ENCODE assay signal across 1 cellular context in the genomic region with DNA sequence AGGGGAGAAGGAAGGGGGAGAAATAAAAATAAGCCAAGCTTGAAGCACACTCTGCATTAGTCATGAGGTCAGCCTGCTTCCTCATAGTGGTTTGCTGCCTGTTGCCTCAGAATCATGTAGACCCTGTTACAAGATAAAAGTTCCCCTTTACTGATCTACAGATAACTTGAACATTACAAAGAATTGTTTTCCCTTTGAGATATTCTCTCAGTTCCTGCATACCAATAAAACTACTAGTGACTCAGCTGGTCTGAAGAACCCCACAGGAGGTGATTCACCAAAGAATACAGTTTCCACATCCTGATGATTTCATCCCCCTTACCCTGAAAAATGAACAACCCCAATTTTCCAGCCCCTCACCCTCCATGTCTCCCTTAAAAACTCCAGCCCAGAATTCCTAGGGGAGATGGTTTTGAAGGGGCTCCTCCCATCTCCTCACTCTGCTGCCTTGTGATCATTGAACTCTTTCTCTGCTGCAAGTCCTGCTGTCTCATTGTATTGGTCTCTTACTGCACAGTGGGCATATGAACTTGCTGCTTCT.
TF ChIP-seq lines count a peak whose summit lies in the region.

No MANE protein-coding gene starts in this region.

TF ChIP-seq in WTC11, 78 proteins besides CTCF, POLR2A, EP300 and RAD21 (continued from another document):
- TF ChIP-seq, protein P1, sequence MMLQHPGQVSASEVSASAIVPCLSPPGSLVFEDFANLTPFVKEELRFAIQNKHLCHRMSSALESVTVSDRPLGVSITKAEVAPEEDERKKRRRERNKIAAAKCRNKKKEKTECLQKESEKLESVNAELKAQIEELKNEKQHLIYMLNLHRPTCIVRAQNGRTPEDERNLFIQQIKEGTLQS (CRISPR knock-in tag; conservative IDR thresholded peaks at IDR 0.05), result no peak
- TF ChIP-seq CREB1 (CRISPR knock-in tag; IDR thresholded peaks at IDR 0.05) (no peak), TEAD4 (CRISPR knock-in tag; IDR thresholded peaks at IDR 0.05) (no peak), ZBTB21 (CRISPR knock-in tag; IDR thresholded peaks at IDR 0.05; ENCODE audit: borderline replicate concordance) (no peak), ESRRA (CRISPR knock-in tag; IDR thresholded peaks at IDR 0.05; ENCODE audit: borderline replicate concordance) (no peak), GRHL2 (CRISPR knock-in tag; IDR thresholded peaks at IDR 0.05; ENCODE audit: insufficient replicate concordance, severe bottlenecking) (no peak)
- TF ChIP-seq, protein P2, sequence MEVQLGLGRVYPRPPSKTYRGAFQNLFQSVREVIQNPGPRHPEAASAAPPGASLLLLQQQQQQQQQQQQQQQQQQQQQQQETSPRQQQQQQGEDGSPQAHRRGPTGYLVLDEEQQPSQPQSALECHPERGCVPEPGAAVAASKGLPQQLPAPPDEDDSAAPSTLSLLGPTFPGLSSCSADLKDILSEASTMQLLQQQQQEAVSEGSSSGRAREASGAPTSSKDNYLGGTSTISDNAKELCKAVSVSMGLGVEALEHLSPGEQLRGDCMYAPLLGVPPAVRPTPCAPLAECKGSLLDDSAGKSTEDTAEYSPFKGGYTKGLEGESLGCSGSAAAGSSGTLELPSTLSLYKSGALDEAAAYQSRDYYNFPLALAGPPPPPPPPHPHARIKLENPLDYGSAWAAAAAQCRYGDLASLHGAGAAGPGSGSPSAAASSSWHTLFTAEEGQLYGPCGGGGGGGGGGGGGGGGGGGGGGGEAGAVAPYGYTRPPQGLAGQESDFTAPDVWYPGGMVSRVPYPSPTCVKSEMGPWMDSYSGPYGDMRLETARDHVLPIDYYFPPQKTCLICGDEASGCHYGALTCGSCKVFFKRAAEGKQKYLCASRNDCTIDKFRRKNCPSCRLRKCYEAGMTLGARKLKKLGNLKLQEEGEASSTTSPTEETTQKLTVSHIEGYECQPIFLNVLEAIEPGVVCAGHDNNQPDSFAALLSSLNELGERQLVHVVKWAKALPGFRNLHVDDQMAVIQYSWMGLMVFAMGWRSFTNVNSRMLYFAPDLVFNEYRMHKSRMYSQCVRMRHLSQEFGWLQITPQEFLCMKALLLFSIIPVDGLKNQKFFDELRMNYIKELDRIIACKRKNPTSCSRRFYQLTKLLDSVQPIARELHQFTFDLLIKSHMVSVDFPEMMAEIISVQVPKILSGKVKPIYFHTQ (CRISPR knock-in tag; IDR thresholded peaks at IDR 0.05), result no peak
- TF ChIP-seq, protein P3, sequence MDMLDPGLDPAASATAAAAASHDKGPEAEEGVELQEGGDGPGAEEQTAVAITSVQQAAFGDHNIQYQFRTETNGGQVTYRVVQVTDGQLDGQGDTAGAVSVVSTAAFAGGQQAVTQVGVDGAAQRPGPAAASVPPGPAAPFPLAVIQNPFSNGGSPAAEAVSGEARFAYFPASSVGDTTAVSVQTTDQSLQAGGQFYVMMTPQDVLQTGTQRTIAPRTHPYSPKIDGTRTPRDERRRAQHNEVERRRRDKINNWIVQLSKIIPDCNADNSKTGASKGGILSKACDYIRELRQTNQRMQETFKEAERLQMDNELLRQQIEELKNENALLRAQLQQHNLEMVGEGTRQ (CRISPR knock-in tag; IDR thresholded peaks at IDR 0.05), result no peak
- TF ChIP-seq, protein P4, sequence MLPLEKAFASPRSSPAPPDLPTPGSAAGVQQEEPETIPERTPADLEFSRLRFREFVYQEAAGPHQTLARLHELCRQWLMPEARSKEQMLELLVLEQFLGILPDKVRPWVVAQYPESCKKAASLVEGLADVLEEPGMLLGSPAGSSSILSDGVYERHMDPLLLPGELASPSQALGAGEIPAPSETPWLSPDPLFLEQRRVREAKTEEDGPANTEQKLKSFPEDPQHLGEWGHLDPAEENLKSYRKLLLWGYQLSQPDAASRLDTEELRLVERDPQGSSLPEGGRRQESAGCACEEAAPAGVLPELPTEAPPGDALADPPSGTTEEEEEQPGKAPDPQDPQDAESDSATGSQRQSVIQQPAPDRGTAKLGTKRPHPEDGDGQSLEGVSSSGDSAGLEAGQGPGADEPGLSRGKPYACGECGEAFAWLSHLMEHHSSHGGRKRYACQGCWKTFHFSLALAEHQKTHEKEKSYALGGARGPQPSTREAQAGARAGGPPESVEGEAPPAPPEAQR (CRISPR knock-in tag; IDR thresholded peaks at IDR 0.05), result no peak
- TF ChIP-seq, protein P5, sequence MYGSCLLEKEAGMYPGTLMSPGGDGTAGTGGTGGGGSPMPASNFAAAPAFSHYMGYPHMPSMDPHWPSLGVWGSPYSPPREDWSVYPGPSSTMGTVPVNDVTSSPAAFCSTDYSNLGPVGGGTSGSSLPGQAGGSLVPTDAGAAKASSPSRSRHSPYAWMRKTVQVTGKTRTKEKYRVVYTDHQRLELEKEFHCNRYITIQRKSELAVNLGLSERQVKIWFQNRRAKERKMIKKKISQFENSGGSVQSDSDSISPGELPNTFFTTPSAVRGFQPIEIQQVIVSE (CRISPR knock-in tag; IDR thresholded peaks at IDR 0.05; ENCODE audit: borderline replicate concordance), result no peak
- TF ChIP-seq, protein P6, sequence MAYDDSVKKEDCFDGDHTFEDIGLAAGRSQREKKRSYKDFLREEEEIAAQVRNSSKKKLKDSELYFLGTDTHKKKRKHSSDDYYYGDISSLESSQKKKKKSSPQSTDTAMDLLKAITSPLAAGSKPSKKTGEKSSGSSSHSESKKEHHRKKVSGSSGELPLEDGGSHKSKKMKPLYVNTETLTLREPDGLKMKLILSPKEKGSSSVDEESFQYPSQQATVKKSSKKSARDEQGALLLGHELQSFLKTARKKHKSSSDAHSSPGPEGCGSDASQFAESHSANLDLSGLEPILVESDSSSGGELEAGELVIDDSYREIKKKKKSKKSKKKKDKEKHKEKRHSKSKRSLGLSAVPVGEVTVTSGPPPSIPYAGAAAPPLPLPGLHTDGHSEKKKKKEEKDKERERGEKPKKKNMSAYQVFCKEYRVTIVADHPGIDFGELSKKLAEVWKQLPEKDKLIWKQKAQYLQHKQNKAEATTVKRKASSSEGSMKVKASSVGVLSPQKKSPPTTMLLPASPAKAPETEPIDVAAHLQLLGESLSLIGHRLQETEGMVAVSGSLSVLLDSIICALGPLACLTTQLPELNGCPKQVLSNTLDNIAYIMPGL (CRISPR knock-in tag; IDR thresholded peaks at IDR 0.05), result no peak
TF ChIP-seq in WTC11: peak in this region for 0.
